ENCODE assay signal across 27 cellular contexts in genomic region chr9:137463931-137464290, GRCh38. TPM values are rescaled to one million over a fixed set of nuclear protein-coding genes. Genes with fewer than 3 reads are reported as not detected.
"Had no signal": no experiment of that assay in that cellular context is flagged by ENCODE, and none has a peak within 500 bp of the region (broad histone marks: within the 10 kb centered on the region; RNA-seq: fewer than 3 reads in every experiment).

No MANE protein-coding gene starts in this region.

- H3K27me3 Mint-ChIP-seq: stimulated activated memory B cell treated with anti-CD40 and anti-IgM and Interleukin-4, amounts not matched to agents 10 μg/mL and 1 μg/mL and 100 μg/mL, for 72 hours had no signal

- H3K27ac ChIP-seq: adrenal gland, brain microvascular endothelial cell, lower lobe of right lung, neural progenitor cell, prostate gland, stomach, thyroid gland had no signal

- H3K4me3 Mint-ChIP-seq: activated CD4-positive, alpha-beta T cell treated with anti-CD3 and anti-CD28 coated beads for 36 hours; natural killer cell; neural progenitor cell; stimulated activated memory B cell treated with anti-CD40 and anti-IgM and Interleukin-4, amounts not matched to agents 10 μg/mL and 1 μg/mL and 100 μg/mL, for 72 hours had no signal

- H3K27ac Mint-ChIP-seq: activated CD4-positive, alpha-beta T cell treated with anti-CD3 and anti-CD28 coated beads for 36 hours; activated naive CD4-positive, alpha-beta T cell treated with anti-CD3 and anti-CD28 coated beads, Interleukin-2, amount 50 U/mL, for 72 hours; neural progenitor cell; stimulated activated memory B cell treated with anti-CD40 and anti-IgM and Interleukin-4, amounts not matched to agents 10 μg/mL and 1 μg/mL and 100 μg/mL, for 72 hours had no signal

- ATAC-seq: activated CD4-positive, alpha-beta T cell treated with anti-CD3 and anti-CD28 coated beads for 36 hours; activated naive CD4-positive, alpha-beta T cell treated with anti-CD3 and anti-CD28 coated beads, Interleukin-2, amount 50 U/mL, for 72 hours; lower lobe of right lung; natural killer cell; stimulated activated memory B cell treated with anti-CD40 and anti-IgM and Interleukin-4, amounts not matched to agents 10 μg/mL and 1 μg/mL and 100 μg/mL, for 72 hours had no signal

- H3K36me3 Mint-ChIP-seq: activated naive CD4-positive, alpha-beta T cell treated with anti-CD3 and anti-CD28 coated beads, Interleukin-2, amount 50 U/mL, for 72 hours; natural killer cell; neural progenitor cell; stimulated activated memory B cell treated with anti-CD40 and anti-IgM and Interleukin-4, amounts not matched to agents 10 μg/mL and 1 μg/mL and 100 μg/mL, for 72 hours had no signal

- DNase-seq: activated CD4-positive, alpha-beta T cell treated with anti-CD3 and anti-CD28 coated beads for 36 hours; activated CD4-positive, CD25-positive, alpha-beta regulatory T cell; activated CD8-positive, alpha-beta memory T cell treated with anti-CD3 and anti-CD28 coated beads for 24 hours; activated gamma-delta T cell treated with Interleukin-2 at 50 U/mL for 16 hours; brain microvascular endothelial cell; caudate nucleus; cortex of kidney; foreskin fibroblast; hippocampal formation; mesenchymal stem cell; natural killer cell; retina; stimulated activated CD4-positive, alpha-beta T cell treated with anti-CD3 and anti-CD28 coated beads, Interleukin-1b, Interleukin-23, amount 100 ng/mL, for 48 hours; stimulated activated CD4-positive, alpha-beta T cell treated with anti-CD3 and anti-CD28 coated beads, Interleukin-4, amount 100 ng/mL, for 4 hours; stimulated activated CD8-positive, alpha-beta memory T cell treated with anti-CD3 and anti-CD28 coated beads, Interleukin-4, amount 100 ng/mL, for 48 hours; stomach; thyroid gland had no signal

- H3K4me3 ChIP-seq: adrenal gland, lower lobe of right lung, neural progenitor cell, prostate gland, smooth muscle cell, stomach, thyroid gland had no signal

- H3K9me3 ChIP-seq: adrenal gland, lower lobe of right lung, prostate gland, stomach, thyroid gland had no signal

- H3K36me3 ChIP-seq: adrenal gland, brain microvascular endothelial cell, lower lobe of right lung, neural progenitor cell, prostate gland, thyroid gland had no signal

- H3K9me3 Mint-ChIP-seq: activated naive CD4-positive, alpha-beta T cell treated with anti-CD3 and anti-CD28 coated beads, Interleukin-2, amount 50 U/mL, for 72 hours; natural killer cell; stimulated activated memory B cell treated with anti-CD40 and anti-IgM and Interleukin-4, amounts not matched to agents 10 μg/mL and 1 μg/mL and 100 μg/mL, for 72 hours had no signal

RNA-seq across cellular contexts. Expression of gene ENTPD8, which starts 22.8 kb away (rescaled TPM):
- total RNA-seq: activated CD4-positive, alpha-beta T cell treated with anti-CD3 and anti-CD28 coated beads for 36 hours; activated naive CD4-positive, alpha-beta T cell treated with anti-CD3 and anti-CD28 coated beads, Interleukin-2, amount 50 U/mL, for 72 hours; natural killer cell; omental fat pad; smooth muscle cell; ureter had no signal
- polyA plus RNA-seq: keratinocyte, smooth muscle cell had no signal
